Comparison of ENCODE assay signal across 1 cellular context in genomic region chr1:12179638-12180121, GRCh38.
TF ChIP-seq lines count a peak whose summit lies in the region.

No MANE protein-coding gene starts in this region.

TF ChIP-seq in endothelial cell of umbilical vein, 7 proteins besides CTCF, POLR2A, EP300 and RAD21:
- TF ChIP-seq GATA2 (IDR thresholded peaks at IDR 0.05; ENCODE audit: insufficient read depth, insufficient read length, low read depth, low read length) (no peak), EZH2 (IDR thresholded peaks at IDR 0.05; ENCODE audit: borderline replicate concordance, low read depth, low read length, severe bottlenecking) (no peak)
TF ChIP-seq in endothelial cell of umbilical vein: peak in this region for 0.
